In the genomic region with DNA sequence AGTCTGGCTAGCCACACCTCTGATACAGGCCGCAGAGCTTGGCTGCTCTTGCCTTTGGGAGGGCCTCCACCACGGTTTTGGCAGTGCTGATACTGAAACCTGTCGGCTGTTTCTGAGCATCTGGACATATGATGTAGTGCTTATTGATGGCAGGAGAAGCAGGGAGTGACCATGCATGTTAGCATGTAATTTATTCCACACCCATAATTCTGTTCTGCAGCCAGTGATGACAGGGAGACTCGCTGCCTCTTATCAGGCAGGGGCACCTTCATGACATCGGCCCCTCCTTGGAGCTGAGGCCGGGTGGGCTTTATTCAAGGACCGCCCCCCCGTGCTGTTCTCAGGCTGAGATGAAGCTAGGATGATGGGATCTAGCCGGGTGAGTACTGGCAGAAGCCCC, we compare ENCODE assay signal across 1 cellular context.
TF ChIP-seq lines count a peak whose summit lies in the region.

No MANE protein-coding gene starts in this region.

TF ChIP-seq in GM23338, 12 proteins besides CTCF, POLR2A, EP300 and RAD21 (continued from another document):
- TF ChIP-seq ZNF462 (CRISPR knock-in tag; IDR thresholded peaks at IDR 0.05) = no peak
TF ChIP-seq in GM23338: peak in this region for 0.
